Comparison of ENCODE assay signal across 7 cellular contexts in genomic region chr11:128343134-128343514, GRCh38.
A peak's percentile ranks its signal among the peaks of the same experiment; 100 is the strongest.
DNase-seq lines count a peak whose midpoint lies in the region; ATAC-seq and TF ChIP-seq lines count a peak whose summit lies in the region.

No MANE protein-coding gene starts in this region.

- H3K4me1 ChIP-seq in sigmoid colon (peaks cover 0 to 6% (median 0%) of the 10 kb centered on the region in 4 donors), tibial nerve (peaks cover 0 to 14% (median 5%) of the 10 kb centered on the region in 4 donors)

- TF ChIP-seq CTCF in sigmoid colon (IDR thresholded peaks at IDR 0.05) (no peak), tibial nerve (IDR thresholded peaks at IDR 0.05) (no peak)

- H3K9me3 ChIP-seq in sigmoid colon (no peaks in the 10 kb centered on the region), tibial nerve (no peaks in the 10 kb centered on the region)

- H3K27me3 Mint-ChIP-seq in activated naive CD8-positive, alpha-beta T cell = no peaks in the 10 kb centered on the region

- peaks cover 4% of the 10 kb centered on the region for H3K9me3 Mint-ChIP-seq in activated naive CD8-positive, alpha-beta T cell (ENCODE audit: low read depth)

- H3K4me3 Mint-ChIP-seq in activated naive CD8-positive, alpha-beta T cell = peak overlapping the region; percentile 76

- H3K4me3 ChIP-seq in sigmoid colon (no peak overlapping the region), tibial nerve (no peak overlapping the region)

- TF ChIP-seq EP300 in sigmoid colon (IDR thresholded peaks at IDR 0.05) = no peak
- TF ChIP-seq EP300 in tibial nerve (IDR thresholded peaks at IDR 0.05) = no peak

- H3K27ac ChIP-seq in sigmoid colon = peak overlapping the region in 3 of 4 donors; percentile 6 to 50 (median 35)
- H3K27ac ChIP-seq in tibial nerve = peak overlapping the region in 2 of 4 donors; percentile 8 to 46

- 62 to 74% methylated on average over 2 of the region's 2 CpGs for WGBS in sigmoid colon, 2 donors
- 54 to 61% methylated on average over 2 of the region's 2 CpGs for WGBS in tibial nerve, 2 donors

- no peak for TF ChIP-seq POLR2A in sigmoid colon (IDR thresholded peaks at IDR 0.05)
- TF ChIP-seq POLR2A in tibial nerve (IDR thresholded peaks at IDR 0.05) = no peak

- DNase-seq in sigmoid colon (no peak), tibial nerve (ENCODE audit: low spot score in 2 of 2) (no peak), NCI-H524 treated with DMSO at 0.1 percent for 48 hours (lab: John Stamatoyannopoulos, UW) (no peak), activated gamma-delta T cell treated with Interleukin-2 at 50 U/mL for 16 hours (no peak)

- ATAC-seq in GM19025 (IDR thresholded peaks at IDR 0.05; ENCODE audit: low read depth, unreplicated experiment) (peak; percentile 30), HG02884 (IDR thresholded peaks at IDR 0.05; ENCODE audit: unreplicated experiment) (peak; percentile 22)

- intact Hi-C loops in sigmoid colon (cut with DNase I) = no loop called here

- H3K27me3 ChIP-seq in sigmoid colon = no peaks in the 10 kb centered on the region
- H3K27me3 ChIP-seq in tibial nerve = no peaks in the 10 kb centered on the region

- peaks cover 6% of the 10 kb centered on the region for H3K36me3 Mint-ChIP-seq in activated naive CD8-positive, alpha-beta T cell

- H3K27ac Mint-ChIP-seq in activated naive CD8-positive, alpha-beta T cell = peak overlapping the region; percentile 94

- H3K36me3 ChIP-seq in sigmoid colon = no peaks in the 10 kb centered on the region
- H3K36me3 ChIP-seq in tibial nerve = no peaks in the 10 kb centered on the region

- peaks cover 89% of the 10 kb centered on the region for H3K4me1 Mint-ChIP-seq in activated naive CD8-positive, alpha-beta T cell (ENCODE audit: low read depth)
